Comparison of ENCODE assay signal across 8 cellular contexts in genomic region chr6:32622545-32623401, GRCh38. TPM values are rescaled to one million over a fixed set of nuclear protein-coding genes. Genes with fewer than 3 reads are reported as not detected.
DNase-seq lines count a peak whose midpoint lies in the region; ATAC-seq, FAIRE-seq and TF ChIP-seq lines count a peak whose summit lies in the region.

No MANE protein-coding gene starts in this region.

- TF ChIP-seq CTCF in SK-N-SH (IDR thresholded peaks at IDR 0.05) (0 out of 2 replicates have a peak, but pooled peaks have one; percentile 14), GM12878 (IDR thresholded peaks at IDR 0.05 in 2 of 3, conservative IDR thresholded peaks at IDR 0.05 in 1 of 3; ENCODE audit: control insufficient read depth in 2 of 3, extremely low read depth in 1 of 3, insufficient read depth in 1 of 3, low read depth in 3 of 3, low read length in 3 of 3) (peak; percentile 33 to 49 (median 48); a peak in 5 of 6 replicates), liver (IDR thresholded peaks at IDR 0.05; ENCODE audit: low read depth, low read length, missing input control) (peak; percentile 47), upper lobe of right lung (IDR thresholded peaks at IDR 0.05) (peak; percentile 27)

- no peaks in the 10 kb centered on the region for H3F3A ChIP-seq in SK-N-SH (replicated peaks; ENCODE audit: insufficient read depth)

- BruUV-seq in GM12878 (replicated peaks; lab: Mats Ljungman, UMichigan), result no TSS peak

- H3K4me2 ChIP-seq in SK-N-SH (no peak overlapping the region), GM12878 (ENCODE audit: control insufficient read depth, insufficient read depth) (peak overlapping the region; percentile 82)

- H3K27me3 ChIP-seq in CD8-positive, alpha-beta memory T cell (ENCODE audit: insufficient read depth, low read length, poor library complexity, severe bottlenecking), result no peaks in the 10 kb centered on the region
- H3K27me3 ChIP-seq in SK-N-SH (ENCODE audit: insufficient read depth) (no peaks in the 10 kb centered on the region), GM12878 (replicated peaks in 1 of 2; ENCODE audit: control insufficient read depth in 2 of 2, insufficient read depth in 2 of 2, low read length in 1 of 2) (no peaks in the 10 kb centered on the region), liver (ENCODE audit: control insufficient read depth in 4 of 4, insufficient read depth in 4 of 4, low read length in 3 of 4) (no peaks in the 10 kb centered on the region), upper lobe of right lung (no peaks in the 10 kb centered on the region)

- peak; percentile 98 for FAIRE-seq in GM12878 (lab: Jason Lieb, UNC)

- peaks cover 0 to 11% (median 0%) of the 10 kb centered on the region in 3 donors for H3K36me3 Mint-ChIP-seq in CD8-positive, alpha-beta memory T cell

- in situ Hi-C loops in GM12878 (cut with MboI), result loop anchor here (25.0 kb wide), 1 partner anchor 1060 kb away; the partner anchor contains the start of gene LTA

- RAD21 ChIA-PET in GM12878 (lab: Charles Lee; ENCODE audit: unreplicated experiment), result interaction anchor here (0.8 to 7.4 kb wide), 24 partner anchors 8 to 190 kb away, joined by 3 to 102 read pairs (median 4); partner anchors contain the start of genes HLA-DQA1, HLA-DQB1, HLA-DRA and HLA-DRB1

- H3K4me3 ChIP-seq in CD8-positive, alpha-beta memory T cell (ENCODE audit: low read length), result peak overlapping the region; percentile 8
- H3K4me3 ChIP-seq in SK-N-SH (ENCODE audit: low read depth in 2 of 2, low read length in 1 of 2) (no peak overlapping the region), GM12878 (peak overlapping the region; percentile 54), liver (ENCODE audit: low read depth in 1 of 3, low read length in 3 of 3) (no peak overlapping the region), upper lobe of right lung (no peak overlapping the region)

- peak; percentile 72 for TF ChIP-seq POLR2A in GM12878 (IDR thresholded peaks at IDR 0.05; ENCODE audit: low read depth, low read length)

- POLR2A ChIA-PET in CD8-positive, alpha-beta memory T cell (lab: Charles Lee), result interaction anchor here (0.5 to 1.2 kb wide), 4 partner anchors 13 to 231 kb away, joined by 3 to 4 read pairs (median 3); partner anchors contain the start of genes HLA-DQB1 and PSMB9
- POLR2A ChIA-PET in SK-N-SH (lab: Yijun Ruan, JAX) (no interaction called here), GM12878 (lab: Charles Lee) (interaction anchor here (0.5 to 6.7 kb wide), 22 partner anchors 8 to 453 kb away, joined by 3 to 117 read pairs (median 6); partner anchors contain the start of genes BRD2, HLA-DPB1, HLA-DQA1 and HLA-DQB1)

- H3K79me2 ChIP-seq in SK-N-SH (ENCODE audit: insufficient read depth) (no peaks in the 10 kb centered on the region), GM12878 (ENCODE audit: control insufficient read depth, insufficient read depth, low read length) (no peaks in the 10 kb centered on the region; the same call in none of the 2 replicates)

- no peaks in the 10 kb centered on the region for H3K9me3 ChIP-seq in CD8-positive, alpha-beta memory T cell (ENCODE audit: low read length)
- H3K9me3 ChIP-seq in SK-N-SH (no peaks in the 10 kb centered on the region), GM12878 (replicated peaks; ENCODE audit: control insufficient read depth, insufficient read depth, low read length) (peaks cover 8% of the 10 kb centered on the region), liver (ENCODE audit: control insufficient read depth in 4 of 4, low read length in 3 of 4) (no peaks in the 10 kb centered on the region), upper lobe of right lung (no peaks in the 10 kb centered on the region)

- ATAC-seq in HG03139 (IDR thresholded peaks at IDR 0.05; ENCODE audit: unreplicated experiment), result peak; percentile 74
- peak; percentile 91 for ATAC-seq in GM12878
- peak; percentile 89 for ATAC-seq in upper lobe of right lung

- H3K27ac ChIP-seq in CD8-positive, alpha-beta memory T cell (ENCODE audit: low read depth, low read length), result peak overlapping the region; percentile 70
- H3K27ac ChIP-seq in SK-N-SH (ENCODE audit: low read depth in 2 of 2, low read length in 1 of 2) (no peak overlapping the region), GM12878 (ENCODE audit: control insufficient read depth, insufficient read depth) (peak overlapping the region; percentile 98), liver (ENCODE audit: low read depth in 1 of 2, low read length in 2 of 2) (peak overlapping the region in 1 of 2 donors; percentile 6), upper lobe of right lung (peak overlapping the region; percentile 70)

- H3K9ac ChIP-seq in SK-N-SH (no peak overlapping the region), GM12878 (ENCODE audit: control insufficient read depth, insufficient read depth, low read length) (peak overlapping the region; percentile 72), liver (ENCODE audit: low read depth in 1 of 2, low read length in 2 of 2) (no peak overlapping the region)

- DNase-seq in CD8-positive, alpha-beta memory T cell, result peak; percentile 10 to 87 (median 63)
- DNase-seq in GM19240 (ENCODE audit: insufficient read length, low spot score) (peak; percentile 8), SK-N-SH (peak; percentile 2), GM12878 (ENCODE audit: low read depth, low spot score) (peak; percentile 96), upper lobe of right lung (no peak), NCI-H187 treated with DMSO at 0.1 percent for 48 hours (lab: John Stamatoyannopoulos, UW) (no peak)

- no peaks in the 10 kb centered on the region for H3K27me3 Mint-ChIP-seq in CD8-positive, alpha-beta memory T cell

- CTCF ChIA-PET in CD8-positive, alpha-beta memory T cell (lab: Charles Lee), result interaction anchor here (0.7 to 1.1 kb wide), 3 partner anchors 46 to 190 kb away, joined by 3 to 4 read pairs (median 3); no protein-coding TSS in a partner anchor
- CTCF ChIA-PET in SK-N-SH (lab: Yijun Ruan, JAX) (interaction anchor here (0.7 to 1.0 kb wide), 2 partner anchors 78 to 245 kb away, joined by 5 to 7 read pairs; no protein-coding TSS in a partner anchor), GM12878 (lab: Yijun Ruan, JAX) (interaction anchor here (0.7 to 3.4 kb wide), 18 partner anchors 9 to 183 kb away, joined by 3 to 13 read pairs (median 6); partner anchors contain the start of genes HLA-DQB1, HLA-DRA and HLA-DRB1)

- H2AFZ ChIP-seq in SK-N-SH (ENCODE audit: low read depth), result no peak overlapping the region
- peak overlapping the region; percentile 34; the same call in 1 of the 2 replicates for H2AFZ ChIP-seq in GM12878 (ENCODE audit: control insufficient read depth, low read depth, low read length)

- TF ChIP-seq RAD21 in SK-N-SH (IDR thresholded peaks at IDR 0.05; ENCODE audit: low read length), result no peak
- TF ChIP-seq RAD21 in GM12878 (IDR thresholded peaks at IDR 0.05; ENCODE audit: insufficient read depth, low read depth, low read length), result peak; percentile 40; the same call in 1 of the 2 replicates
- peak; percentile 36 to 63 for TF ChIP-seq RAD21 in liver (IDR thresholded peaks at IDR 0.05)

- peak overlapping the region; percentile 88 to 97 (median 95) for H3K27ac Mint-ChIP-seq in CD8-positive, alpha-beta memory T cell

- H3K36me3 ChIP-seq in CD8-positive, alpha-beta memory T cell (ENCODE audit: insufficient read depth, low read length), result no peaks in the 10 kb centered on the region
- H3K36me3 ChIP-seq in SK-N-SH (replicated peaks in 1 of 2; ENCODE audit: control insufficient read depth in 1 of 2, insufficient read depth in 2 of 2, low read length in 1 of 2), result no peaks in the 10 kb centered on the region
- no peaks in the 10 kb centered on the region for H3K36me3 ChIP-seq in GM12878 (ENCODE audit: control insufficient read depth in 2 of 2, insufficient read depth in 2 of 2, low read length in 1 of 2)
- no peaks in the 10 kb centered on the region for H3K36me3 ChIP-seq in liver (ENCODE audit: control insufficient read depth in 4 of 4, insufficient read depth in 3 of 4, low read depth in 1 of 4, low read length in 3 of 4)
- no peaks in the 10 kb centered on the region for H3K36me3 ChIP-seq in upper lobe of right lung

- H3K4me1 ChIP-seq in CD8-positive, alpha-beta memory T cell (ENCODE audit: insufficient read depth, low read length), result peaks cover 42% of the 10 kb centered on the region
- H3K4me1 ChIP-seq in SK-N-SH (ENCODE audit: control insufficient read depth in 1 of 2, insufficient read depth in 2 of 2, low read depth in 1 of 2, low read length in 1 of 2), result no peaks in the 10 kb centered on the region
- H3K4me1 ChIP-seq in GM12878 (ENCODE audit: control insufficient read depth, insufficient read depth, low read length), result peaks cover 24% of the 10 kb centered on the region
- H3K4me1 ChIP-seq in liver (ENCODE audit: control insufficient read depth in 4 of 4, insufficient read depth in 4 of 4, low read length in 3 of 4), result no peaks in the 10 kb centered on the region
- no peaks in the 10 kb centered on the region for H3K4me1 ChIP-seq in upper lobe of right lung

- 5% methylated on average over 1 of the region's 1 CpG for WGBS in SK-N-SH (ENCODE audit: low lambda C conversion rate)
- 0% methylated on average over 1 of the region's 1 CpG for WGBS in GM12878 (ENCODE audit: insufficient coverage, insufficient replicate concordance, low lambda C conversion rate, missing lambda C conversion rate)
- 22% methylated on average over 1 of the region's 1 CpG for WGBS in liver

- H3K9me3 Mint-ChIP-seq in CD8-positive, alpha-beta memory T cell, result peaks cover 0 to 8% (median 4%) of the 10 kb centered on the region in 5 donors

- intact Hi-C loops in GM12878 (cut with micrococcal nuclease; ENCODE audit: unreplicated experiment) (loop anchor here (1.0 to 5.0 kb wide), 5 partner anchors 12 to 185 kb away; partner anchors contain the start of genes HLA-DQA1, HLA-DQB1 and HLA-DRA), upper lobe of right lung (cut with DNase I) (no loop called here)

- peak overlapping the region; percentile 41 to 73 (median 57) for H3K4me3 Mint-ChIP-seq in CD8-positive, alpha-beta memory T cell

- H4K20me1 ChIP-seq in SK-N-SH (ENCODE audit: insufficient read depth), result no peaks in the 10 kb centered on the region
- H4K20me1 ChIP-seq in GM12878 (ENCODE audit: control insufficient read depth, insufficient read depth), result no peaks in the 10 kb centered on the region

- SMC1A ChIA-PET in GM12878 (lab: Charles Lee; ENCODE audit: uncharacterized antibody, unreplicated experiment), result interaction anchor here (0.8 to 6.9 kb wide), 21 partner anchors 9 to 184 kb away, joined by 3 to 124 read pairs (median 5); partner anchors contain the start of genes HLA-DQA1, HLA-DRA and HLA-DRB1

- H3K9me2 ChIP-seq in SK-N-SH, result no peaks in the 10 kb centered on the region

- TF ChIP-seq EP300 in SK-N-SH (IDR thresholded peaks at IDR 0.05; ENCODE audit: borderline replicate concordance in 1 of 2, low read depth in 1 of 2, low read length in 1 of 2) (no peak), GM12878 (IDR thresholded peaks at IDR 0.05; ENCODE audit: borderline replicate concordance in 1 of 2, control insufficient read depth in 1 of 2, low read depth in 2 of 2, low read length in 2 of 2) (peak in 1 of 2 experiments; percentile 96)

- peaks cover 42 to 56% (median 53%) of the 10 kb centered on the region in 3 donors for H3K4me1 Mint-ChIP-seq in CD8-positive, alpha-beta memory T cell

RNA-seq across cellular contexts. Expression of gene HLA-DQA1, which starts 14.4 kb away (rescaled TPM):
- total RNA-seq in CD8-positive, alpha-beta memory T cell, result 10 to 100 TPM; 20.3 to 22.2 TPM
- 3.2 TPM for polyA plus RNA-seq in CD8-positive, alpha-beta memory T cell
- polyA plus RNA-seq in SK-N-SH (2012; rRNA removed) (not detected in 2 replicates), GM12878 (2011; rRNA removed) (1,353 and 1,769 TPM in 2 replicates), GM12878 (2014; fragmentation: Illumina TruSeq; extraction: Trizol) (792 and 799 TPM in 2 replicates), GM12878 (2014; fragmentation: Nextera tagmentation; extraction: Ambion mirVana) (100 to 1,000 TPM; 327 to 423 TPM), GM12878 (2014; rRNA removed) (515 and 552 TPM in 2 replicates), GM12878 (2016; fragmentation: Nextera tagmentation; extraction: Ambion mirVana) (100 to 1,000 TPM; 289 to 291 TPM), liver (10 to 100 TPM in 1 of 2 donors, 1 to 10 TPM in 1; 2.1 to 10.2 TPM)
- polyA plus RNA-seq in SK-N-SH (2012; cell fraction: cytosol; rRNA removed), result not detected in 2 replicates
- not detected in 2 replicates for polyA plus RNA-seq in SK-N-SH (2012; cell fraction: nucleus; rRNA removed)
- 554 and 568 TPM in 2 replicates for total RNA-seq in GM12878 (2013; cell fraction: nucleolus; rRNA removed)
- total RNA-seq in GM12878 (2014; rRNA removed) (395 and 433 TPM in 2 replicates), GM12878 (2014; rRNA removed; fragmentation: Illumina TruSeq; extraction: Trizol) (498 and 529 TPM in 2 replicates), GM12878 (2021) (664 and 712 TPM in 2 replicates), liver (10 to 100 TPM in 1 of 2 donors, 1 to 10 TPM in 1; 8.5 to 19.9 TPM), upper lobe of right lung (111 TPM)
- polyA plus RNA-seq in GM12878 (2011; ENCODE audit: low read depth), result 695 TPM
- polyA plus RNA-seq in GM12878 (2011; cell fraction: cytosol; rRNA removed), result 1,120 and 1,165 TPM in 2 replicates
- polyA plus RNA-seq in GM12878 (2011; cell fraction: nucleus; rRNA removed), result 377 and 747 TPM in 2 replicates
- 836 and 943 TPM in 2 replicates for polyA plus RNA-seq in GM12878 (2012)
- polyA minus RNA-seq in GM12878 (2011; rRNA and poly(A)+ RNA removed), result 1,376 and 1,606 TPM in 2 replicates
- 271 and 297 TPM in 2 replicates for polyA minus RNA-seq in GM12878 (2011; cell fraction: cytosol; rRNA and poly(A)+ RNA removed)
- 136 and 138 TPM in 2 replicates for polyA minus RNA-seq in GM12878 (2011; cell fraction: nucleus; rRNA and poly(A)+ RNA removed)

RNA-seq across cellular contexts. Expression of gene HLA-DRB1, which starts 33.1 kb away (rescaled TPM):
- 10 to 100 TPM; 24.7 to 26.1 TPM for total RNA-seq in CD8-positive, alpha-beta memory T cell
- 56.0 TPM for polyA plus RNA-seq in CD8-positive, alpha-beta memory T cell
- not detected in 2 replicates for polyA plus RNA-seq in SK-N-SH (2012; rRNA removed)
- polyA plus RNA-seq in SK-N-SH (2012; cell fraction: cytosol; rRNA removed), result not detected in 2 replicates
- polyA plus RNA-seq in SK-N-SH (2012; cell fraction: nucleus; rRNA removed), result not detected in 2 replicates
- 285 and 299 TPM in 2 replicates for total RNA-seq in GM12878 (2013; cell fraction: nucleolus; rRNA removed)
- total RNA-seq in GM12878 (2014; rRNA removed), result 585 and 596 TPM in 2 replicates
- total RNA-seq in GM12878 (2014; rRNA removed; fragmentation: Illumina TruSeq; extraction: Trizol), result 543 and 546 TPM in 2 replicates
- 718 and 768 TPM in 2 replicates for total RNA-seq in GM12878 (2021)
- polyA plus RNA-seq in GM12878 (2011; ENCODE audit: low read depth), result 440 TPM
- polyA plus RNA-seq in GM12878 (2011; rRNA removed), result 684 and 1,082 TPM in 2 replicates
- 1,851 and 2,227 TPM in 2 replicates for polyA plus RNA-seq in GM12878 (2011; cell fraction: cytosol; rRNA removed)
- 730 and 992 TPM in 2 replicates for polyA plus RNA-seq in GM12878 (2011; cell fraction: nucleus; rRNA removed)
- polyA plus RNA-seq in GM12878 (2012), result 697 and 802 TPM in 2 replicates
- polyA plus RNA-seq in GM12878 (2014; fragmentation: Illumina TruSeq; extraction: Trizol), result 462 and 549 TPM in 2 replicates
- polyA plus RNA-seq in GM12878 (2014; fragmentation: Nextera tagmentation; extraction: Ambion mirVana), result 100 to 1,000 TPM; 312 to 364 TPM
- 623 and 640 TPM in 2 replicates for polyA plus RNA-seq in GM12878 (2014; rRNA removed)
- 100 to 1,000 TPM; 839 to 871 TPM for polyA plus RNA-seq in GM12878 (2016; fragmentation: Nextera tagmentation; extraction: Ambion mirVana)
- 527 and 1,029 TPM in 2 replicates for polyA minus RNA-seq in GM12878 (2011; rRNA and poly(A)+ RNA removed)
- polyA minus RNA-seq in GM12878 (2011; cell fraction: cytosol; rRNA and poly(A)+ RNA removed), result 229 and 257 TPM in 2 replicates
- 78.9 and 81.7 TPM in 2 replicates for polyA minus RNA-seq in GM12878 (2011; cell fraction: nucleus; rRNA and poly(A)+ RNA removed)
- total RNA-seq in liver, result 10 to 100 TPM; 37.0 to 46.1 TPM
- polyA plus RNA-seq in liver, result 10 to 100 TPM; 26.0 to 35.7 TPM
- 335 TPM for total RNA-seq in upper lobe of right lung

RNA-seq across cellular contexts. Expression of gene HLA-DQB1, which starts 43.7 kb away (rescaled TPM):
- total RNA-seq in CD8-positive, alpha-beta memory T cell, result 10 to 100 TPM; 16.0 to 22.7 TPM
- polyA plus RNA-seq in CD8-positive, alpha-beta memory T cell, result 4.3 TPM
- polyA plus RNA-seq in SK-N-SH (2012; rRNA removed), result not detected in 2 replicates
- polyA plus RNA-seq in SK-N-SH (2012; cell fraction: cytosol; rRNA removed), result 0.09 TPM in 1 of 2 replicates, not detected in the other
- polyA plus RNA-seq in SK-N-SH (2012; cell fraction: nucleus; rRNA removed), result not detected in 2 replicates
- total RNA-seq in GM12878 (2013; cell fraction: nucleolus; rRNA removed), result 33.4 and 35.5 TPM in 2 replicates
- total RNA-seq in GM12878 (2014; rRNA removed), result 127 and 148 TPM in 2 replicates
- 70.6 and 77.7 TPM in 2 replicates for total RNA-seq in GM12878 (2014; rRNA removed; fragmentation: Illumina TruSeq; extraction: Trizol)
- total RNA-seq in GM12878 (2021), result 119 and 121 TPM in 2 replicates
- 59.9 TPM for polyA plus RNA-seq in GM12878 (2011; ENCODE audit: low read depth)
- 253 and 403 TPM in 2 replicates for polyA plus RNA-seq in GM12878 (2011; rRNA removed)
- polyA plus RNA-seq in GM12878 (2011; cell fraction: cytosol; rRNA removed), result 441 and 443 TPM in 2 replicates
- 161 and 278 TPM in 2 replicates for polyA plus RNA-seq in GM12878 (2011; cell fraction: nucleus; rRNA removed)
- polyA plus RNA-seq in GM12878 (2012), result 229 and 247 TPM in 2 replicates
- 46.4 and 73.9 TPM in 2 replicates for polyA plus RNA-seq in GM12878 (2014; fragmentation: Illumina TruSeq; extraction: Trizol)
- 10 to 100 TPM; 38.1 to 66.1 TPM for polyA plus RNA-seq in GM12878 (2014; fragmentation: Nextera tagmentation; extraction: Ambion mirVana)
- 106 and 112 TPM in 2 replicates for polyA plus RNA-seq in GM12878 (2014; rRNA removed)
- polyA plus RNA-seq in GM12878 (2016; fragmentation: Nextera tagmentation; extraction: Ambion mirVana), result 10 to 100 TPM; 85.5 to 97.3 TPM
- polyA minus RNA-seq in GM12878 (2011; rRNA and poly(A)+ RNA removed), result 133 and 245 TPM in 2 replicates
- 80.3 and 81.3 TPM in 2 replicates for polyA minus RNA-seq in GM12878 (2011; cell fraction: cytosol; rRNA and poly(A)+ RNA removed)
- polyA minus RNA-seq in GM12878 (2011; cell fraction: nucleus; rRNA and poly(A)+ RNA removed), result 64.9 and 68.1 TPM in 2 replicates
- total RNA-seq in liver, result 10 to 100 TPM; 12.1 to 12.4 TPM
- 1 to 10 TPM; 1.9 to 2.4 TPM for polyA plus RNA-seq in liver
- 94.9 TPM for total RNA-seq in upper lobe of right lung

Comparison
In these comparisons a context has a peak if more than half of its experiments do, and no peak if none do; other contexts are left out.
1. DNase-seq: peak in CD8-positive, alpha-beta memory T cell (5 of 5), GM19240 (single experiment), SK-N-SH (single experiment) and GM12878 (single experiment); none in upper lobe of right lung (single experiment) and NCI-H187 treated with DMSO at 0.1 percent for 48 hours (single experiment).
2. H3K27ac ChIP-seq: peak in CD8-positive, alpha-beta memory T cell (single experiment), GM12878 (single experiment) and upper lobe of right lung (single experiment); none in SK-N-SH (0 of 2).
3. H3K4me3 ChIP-seq: peak in CD8-positive, alpha-beta memory T cell (single experiment) and GM12878 (single experiment); none in SK-N-SH (0 of 2), liver (0 of 3) and upper lobe of right lung (single experiment).
4. Peak in every context shown above with its lines, with median percentiles within 50 percentile points of each other: ATAC-seq and CTCF ChIP-seq.